Comparison of ENCODE assay signal across 11 cellular contexts in genomic region chr11:14972581-14973490, GRCh38. TPM values are rescaled to one million over a fixed set of nuclear protein-coding genes. Genes with fewer than 3 reads are reported as not detected.
DNase-seq lines count a peak whose midpoint lies in the region; ATAC-seq and TF ChIP-seq lines count a peak whose summit lies in the region.
"Had no signal": no experiment of that assay in that cellular context is flagged by ENCODE, and none has a peak within 500 bp of the region (broad histone marks: within the 10 kb centered on the region; RNA-seq: fewer than 3 reads in every experiment).

No MANE protein-coding gene starts in this region.

- H3K4me3 Mint-ChIP-seq in activated T-cell treated with anti-CD3 and anti-CD28 coated beads, Interleukin-2, amount 50 U/mL, for 4 hours, result peak overlapping the region; percentile 73
- peak overlapping the region; percentile 83 for H3K4me3 Mint-ChIP-seq in glutamatergic neuron (ENCODE audit: unreplicated experiment)
- H3K4me3 Mint-ChIP-seq in stimulated activated naive CD8-positive, alpha-beta T cell treated with anti-CD3 and anti-CD28 coated beads, Interleukin-15, Interleukin-2, amounts not matched to agents 100 ng/mL and 50 ng/mL, for 24 hours, result peak overlapping the region; percentile 78

- ATAC-seq in activated T-cell treated with anti-CD3 and anti-CD28 coated beads, Interleukin-2, amount 50 U/mL, for 4 hours, result peak in 1 of 2 donors; percentile 3

- H3K4me1 Mint-ChIP-seq in activated T-cell treated with anti-CD3 and anti-CD28 coated beads, Interleukin-2, amount 50 U/mL, for 4 hours (ENCODE audit: low read depth), result peaks cover 31% of the 10 kb centered on the region
- peaks cover 12% of the 10 kb centered on the region for H3K4me1 Mint-ChIP-seq in glutamatergic neuron (ENCODE audit: low read depth, unreplicated experiment)
- peaks cover 31% of the 10 kb centered on the region for H3K4me1 Mint-ChIP-seq in stimulated activated naive CD8-positive, alpha-beta T cell treated with anti-CD3 and anti-CD28 coated beads, Interleukin-15, Interleukin-2, amounts not matched to agents 100 ng/mL and 50 ng/mL, for 24 hours (ENCODE audit: low read depth)

- no peak for DNase-seq in activated T-cell treated with anti-CD3 and anti-CD28 coated beads, Interleukin-2, amount 50 U/mL, for 4 hours
- no peak for DNase-seq in activated T-cell treated with anti-CD3 and anti-CD28 coated beads, Interleukin-2, amount 50 U/mL, for 48 hours
- DNase-seq in NCI-H69 (lab: John Stamatoyannopoulos, UW) (peak; percentile 12), glutamatergic neuron (peak; percentile 15), LoVo (ENCODE audit: low spot score) (no peak), SW 1271 (lab: John Stamatoyannopoulos, UW) (no peak), GOT3 (lab: John Stamatoyannopoulos, UW) (no peak)
- DNase-seq: erythroblast, KBM-7 had no signal

- no peak for TF ChIP-seq CTCF in glutamatergic neuron (IDR thresholded peaks at IDR 0.05; ENCODE audit: partially characterized antibody, unreplicated experiment)

- peaks cover 75% of the 10 kb centered on the region for H3K27me3 Mint-ChIP-seq in activated T-cell treated with anti-CD3 and anti-CD28 coated beads, Interleukin-2, amount 50 U/mL, for 4 hours (ENCODE audit: low read depth)
- H3K27me3 Mint-ChIP-seq in glutamatergic neuron (ENCODE audit: unreplicated experiment), result peaks cover 28% of the 10 kb centered on the region
- peaks cover 91% of the 10 kb centered on the region for H3K27me3 Mint-ChIP-seq in stimulated activated naive CD8-positive, alpha-beta T cell treated with anti-CD3 and anti-CD28 coated beads, Interleukin-15, Interleukin-2, amounts not matched to agents 100 ng/mL and 50 ng/mL, for 24 hours

- H3K36me3 Mint-ChIP-seq in activated T-cell treated with anti-CD3 and anti-CD28 coated beads, Interleukin-2, amount 50 U/mL, for 4 hours (ENCODE audit: insufficient read depth), result no peaks in the 10 kb centered on the region
- H3K36me3 Mint-ChIP-seq in glutamatergic neuron (ENCODE audit: unreplicated experiment), result no peaks in the 10 kb centered on the region
- H3K36me3 Mint-ChIP-seq in stimulated activated naive CD8-positive, alpha-beta T cell treated with anti-CD3 and anti-CD28 coated beads, Interleukin-15, Interleukin-2, amounts not matched to agents 100 ng/mL and 50 ng/mL, for 24 hours (ENCODE audit: low read depth), result no peaks in the 10 kb centered on the region

- no peaks in the 10 kb centered on the region for H3K9me3 Mint-ChIP-seq in activated T-cell treated with anti-CD3 and anti-CD28 coated beads, Interleukin-2, amount 50 U/mL, for 4 hours
- no peaks in the 10 kb centered on the region for H3K9me3 Mint-ChIP-seq in glutamatergic neuron (ENCODE audit: unreplicated experiment)
- H3K9me3 Mint-ChIP-seq in stimulated activated naive CD8-positive, alpha-beta T cell treated with anti-CD3 and anti-CD28 coated beads, Interleukin-15, Interleukin-2, amounts not matched to agents 100 ng/mL and 50 ng/mL, for 24 hours, result no peaks in the 10 kb centered on the region

- H3K27ac Mint-ChIP-seq in glutamatergic neuron (ENCODE audit: unreplicated experiment), result no peak overlapping the region
- peak overlapping the region; percentile 68 for H3K27ac Mint-ChIP-seq in stimulated activated naive CD8-positive, alpha-beta T cell treated with anti-CD3 and anti-CD28 coated beads, Interleukin-15, Interleukin-2, amounts not matched to agents 100 ng/mL and 50 ng/mL, for 24 hours

RNA-seq across cellular contexts. Expression of gene CALCA, which starts 0.7 kb away (rescaled TPM):
- not detected for total RNA-seq in activated T-cell treated with anti-CD3 and anti-CD28 coated beads, Interleukin-2, amount 50 U/mL, for 4 hours
- not detected for total RNA-seq in glutamatergic neuron (ENCODE audit: unreplicated experiment)
- total RNA-seq: lung microvascular endothelial cell had no signal

Comparison
In these comparisons a context has a peak if more than half of its experiments do, and no peak if none do; other contexts are left out.
1. DNase-seq: peak in NCI-H69 (single experiment) and glutamatergic neuron (single experiment); none in activated T-cell treated with anti-CD3 and anti-CD28 coated beads, Interleukin-2, amount 50 U/mL, for 4 hours (single experiment), activated T-cell treated with anti-CD3 and anti-CD28 coated beads, Interleukin-2, amount 50 U/mL, for 48 hours (0 of 2), LoVo (single experiment), SW 1271 (0 of 2) and GOT3 (single experiment).
2. Peak in every context shown above with its lines, with median percentiles within 50 percentile points of each other: H3K4me3 Mint-ChIP-seq.